In the genomic region with DNA sequence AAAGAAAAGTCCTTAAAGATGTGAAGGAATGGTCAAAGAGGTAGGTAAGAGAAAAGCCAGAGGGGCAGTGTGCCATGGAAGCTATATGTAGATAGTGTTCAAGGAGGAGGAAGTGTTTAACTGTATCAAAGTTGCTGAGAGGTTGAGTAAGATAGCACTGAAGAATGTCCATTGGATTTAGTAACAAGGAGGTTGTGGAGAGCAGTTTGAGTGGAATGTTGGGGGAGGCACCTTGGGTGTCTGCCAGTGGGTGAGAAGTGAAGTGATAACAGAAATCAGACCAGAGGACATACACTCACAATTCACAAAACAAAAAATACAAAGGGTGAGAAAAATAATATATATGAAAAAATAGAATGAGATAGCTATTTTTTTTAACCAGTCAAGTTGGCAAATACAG, we compare ENCODE assay signal across 19 cellular contexts.
DNase-seq lines count a peak whose midpoint lies in the region; ATAC-seq and TF ChIP-seq lines count a peak whose summit lies in the region.
"Had no signal": no experiment of that assay in that cellular context is flagged by ENCODE, and none has a peak within 500 bp of the region (broad histone marks: within the 10 kb centered on the region; RNA-seq: fewer than 3 reads in every experiment).

No MANE protein-coding gene starts in this region.

- ATAC-seq in GM18498 (IDR thresholded peaks at IDR 0.05; ENCODE audit: unreplicated experiment): no peak

- TF ChIP-seq CTCF in AG10803 (conservative IDR thresholded peaks at IDR 0.05; ENCODE audit: low read length): no peak

- DNase-seq in AG10803 (ENCODE audit: low read depth) (peak; percentile 5), OCI-M1 (lab: John Stamatoyannopoulos, UW) (peak; percentile 0), kidney glomerular epithelial cell (lab: John Stamatoyannopoulos, UW) (peak; percentile 50), renal cortical epithelial cell (ENCODE audit: low read depth) (peak; percentile 29), MV-4-11 (lab: John Stamatoyannopoulos, UW) (no peak)
- DNase-seq in stimulated activated CD4-positive, alpha-beta T cell treated with anti-CD3 and anti-CD28 coated beads, Interleukin-4, amount 100 ng/mL, for 1 hour: no peak
- DNase-seq: Calu3; CD8-positive, alpha-beta memory T cell; GM23248; H9; KBM-7; NCI-H1105; NCI-H146; NCI-H2029; NCI-H345; NCI-H524; NCI-H82; SJCRH30 had no signal

- H3K4me3 ChIP-seq in AG10803 (ENCODE audit: low read length): no peak overlapping the region
- H3K4me3 ChIP-seq: GM23248, SJCRH30 had no signal

Comparison
In these comparisons a context has a peak if more than half of its experiments do, and no peak if none do; other contexts are left out.
1. DNase-seq: peak in AG10803 (single experiment), OCI-M1 (single experiment), kidney glomerular epithelial cell (single experiment) and renal cortical epithelial cell (single experiment); none in MV-4-11 (single experiment) and stimulated activated CD4-positive, alpha-beta T cell treated with anti-CD3 and anti-CD28 coated beads, Interleukin-4, amount 100 ng/mL, for 1 hour (single experiment).